ENCODE assay signal across 25 cellular contexts in the genomic region with DNA sequence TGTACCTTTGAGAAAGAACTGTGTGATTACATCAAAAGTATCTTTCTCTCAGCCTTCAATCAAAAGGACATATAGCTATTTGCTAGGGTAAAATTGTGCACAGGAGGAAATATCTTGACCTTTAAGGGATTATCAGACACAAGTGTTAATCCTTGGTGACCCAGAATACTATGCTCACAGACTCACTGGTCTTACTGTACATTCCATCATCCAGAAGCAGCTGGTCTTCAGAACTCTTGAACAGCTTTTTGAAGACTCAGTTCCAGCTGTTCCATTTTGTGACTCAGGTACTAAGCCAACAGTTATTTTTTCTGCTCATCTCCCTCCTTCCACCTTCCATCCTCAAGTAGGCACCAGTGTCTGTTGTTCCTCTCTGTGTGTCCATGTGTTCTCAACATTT.
"Had no signal": no experiment of that assay in that cellular context is flagged by ENCODE, and none has a peak within 500 bp of the region (broad histone marks: within the 10 kb centered on the region; RNA-seq: fewer than 3 reads in every experiment).

No MANE protein-coding gene starts in this region.

- H3K9me3 ChIP-seq: body of pancreas, breast epithelium, SJSA1, SK-N-SH had no signal

- H3K27ac ChIP-seq: body of pancreas, breast epithelium, SJSA1 had no signal

- H3K27me3 ChIP-seq: body of pancreas, breast epithelium, SJSA1 had no signal

- DNase-seq: activated CD4-positive, alpha-beta T cell treated with anti-CD3 and anti-CD28 coated beads, Interleukin-2, amount 10 ng/mL, durations not matched to agents 7 days and 5 days; activated CD4-positive, alpha-beta T cell treated with anti-CD3 and anti-CD28 coated beads, Interleukin-2, amount 50 U/mL, for 48 hours; activated CD8-positive, alpha-beta T cell treated with anti-CD3 and anti-CD28 coated beads, Interleukin-2, amount 10 ng/mL, durations not matched to agents 7 days and 5 days; activated gamma-delta T cell; activated naive CD4-positive, alpha-beta T cell treated with Interleukin-2 at 50 U/mL for 16 hours; activated naive CD8-positive, alpha-beta T cell treated with anti-CD3 and anti-CD28 coated beads, Interleukin-2, amount 10 ng/mL, durations not matched to agents 7 days and 5 days; activated T-cell treated with anti-CD3 and anti-CD28 coated beads, Interleukin-2, amount 50 U/mL, for 24 hours; body of pancreas; caudate nucleus; cerebellar nuclear complex; NCI-H1105; NCI-H1417 treated with DMSO at 0.1 percent for 48 hours; NCI-H187 treated with DMSO at 0.1 percent for 48 hours; NCI-H2081; NCI-H226; NCI-H446 treated with DMSO at 0.1 percent for 48 hours; NCI-H524; RPMI8226; SHP77 treated with DMSO at 0.1 percent for 48 hours; SK-N-SH had no signal

- ATAC-seq: activated CD8-positive, alpha-beta T cell treated with anti-CD3 and anti-CD28 coated beads, Interleukin-2, amount 10 ng/mL, durations not matched to agents 7 days and 5 days; body of pancreas; Panc1 had no signal

- FAIRE-seq: astrocyte, TTC549 had no signal

- H3K4me1 ChIP-seq: breast epithelium, SJSA1 had no signal

- H3K36me3 ChIP-seq: breast epithelium, SJSA1 had no signal

- H3K4me3 ChIP-seq: body of pancreas, breast epithelium, SJSA1 had no signal
